Comparison of ENCODE assay signal across 12 cellular contexts in genomic region chr1:45246760-45247159, GRCh38. TPM values are rescaled to one million over a fixed set of nuclear protein-coding genes. Genes with fewer than 3 reads are reported as not detected.
DNase-seq lines count a peak whose midpoint lies in the region; ATAC-seq and TF ChIP-seq lines count a peak whose summit lies in the region.
"Had no signal": no experiment of that assay in that cellular context is flagged by ENCODE, and none has a peak within 500 bp of the region (broad histone marks: within the 10 kb centered on the region; RNA-seq: fewer than 3 reads in every experiment).

No MANE protein-coding gene starts in this region.

- peaks cover 10% of the 10 kb centered on the region for H3K27me3 Mint-ChIP-seq in activated naive CD4-positive, alpha-beta T cell treated with anti-CD3 and anti-CD28 coated beads, Interleukin-2, amount 10 ng/mL, durations not matched to agents 7 days and 5 days

- intact Hi-C loops in gastrocnemius medialis (cut with DNase I; ENCODE audit: low total_unique reads): no loop called here

- no peak for TF ChIP-seq CTCF in RWPE2 (IDR thresholded peaks at IDR 0.05; ENCODE audit: poor library complexity, severe bottlenecking)
- TF ChIP-seq CTCF in fibroblast of mammary gland (conservative IDR thresholded peaks at IDR 0.05; ENCODE audit: control insufficient read depth, insufficient read depth, low read depth, low read length): no peak
- TF ChIP-seq CTCF in gastrocnemius medialis (IDR thresholded peaks at IDR 0.05 in 4 of 5, conservative IDR thresholded peaks at IDR 0.05 in 1 of 5): no peak

- no peak overlapping the region for H3K4me3 Mint-ChIP-seq in activated naive CD4-positive, alpha-beta T cell treated with anti-CD3 and anti-CD28 coated beads, Interleukin-2, amount 10 ng/mL, durations not matched to agents 7 days and 5 days
- H3K4me3 Mint-ChIP-seq: CD8-positive, alpha-beta memory T cell; WTC11 had no signal

- H3K27me3 ChIP-seq in RWPE2 (ENCODE audit: insufficient read depth, poor library complexity, severe bottlenecking) (no peaks in the 10 kb centered on the region), gastrocnemius medialis (no peaks in the 10 kb centered on the region), H7 (ENCODE audit: control insufficient read depth, insufficient read depth, low read length) (no peaks in the 10 kb centered on the region)

- H3K4me3 ChIP-seq in RWPE2 (ENCODE audit: severe bottlenecking): no peak overlapping the region
- H3K4me3 ChIP-seq in fibroblast of mammary gland (ENCODE audit: control insufficient read depth, low read depth, low read length): no peak overlapping the region
- H3K4me3 ChIP-seq in gastrocnemius medialis: no peak overlapping the region
- H3K4me3 ChIP-seq in H7 (ENCODE audit: insufficient read depth, low read depth, low read length): no peak overlapping the region

- DNase-seq in activated naive CD4-positive, alpha-beta T cell treated with anti-CD3 and anti-CD28 coated beads, Interleukin-2, amount 10 ng/mL, durations not matched to agents 7 days and 5 days: no peak
- DNase-seq in activated naive CD4-positive, alpha-beta T cell (lab: John Stamatoyannopoulos, UW): no peak
- DNase-seq in RWPE2 (ENCODE audit: low spot score) (no peak), fibroblast of mammary gland (ENCODE audit: low read depth) (peak; percentile 87), stromal cell of bone marrow (ENCODE audit: low read depth) (peak; percentile 88), gastrocnemius medialis (no peak), SHP77 (lab: John Stamatoyannopoulos, UW) (no peak), H7 (no peak)
- DNase-seq: CD8-positive, alpha-beta memory T cell; cortex of kidney; NCI-H2227 treated with DMSO at 0.1 percent for 48 hours had no signal

- peaks cover 5% of the 10 kb centered on the region for H3K4me1 ChIP-seq in RWPE2 (ENCODE audit: insufficient read depth, poor library complexity, severe bottlenecking)
- no peaks in the 10 kb centered on the region for H3K4me1 ChIP-seq in gastrocnemius medialis

- peaks cover 10% of the 10 kb centered on the region for H3K9me3 Mint-ChIP-seq in activated naive CD4-positive, alpha-beta T cell treated with anti-CD3 and anti-CD28 coated beads, Interleukin-2, amount 10 ng/mL, durations not matched to agents 7 days and 5 days

- H3K27ac ChIP-seq in RWPE2 (ENCODE audit: poor library complexity, severe bottlenecking): peak overlapping the region; percentile 51
- H3K27ac ChIP-seq in gastrocnemius medialis: no peak overlapping the region

- peak overlapping the region; percentile 12 for H3K27ac Mint-ChIP-seq in activated naive CD4-positive, alpha-beta T cell treated with anti-CD3 and anti-CD28 coated beads, Interleukin-2, amount 10 ng/mL, durations not matched to agents 7 days and 5 days
- H3K27ac Mint-ChIP-seq: WTC11 had no signal

- no peaks in the 10 kb centered on the region for H3K36me3 ChIP-seq in RWPE2 (ENCODE audit: low read depth)
- no peaks in the 10 kb centered on the region for H3K36me3 ChIP-seq in gastrocnemius medialis
- no peaks in the 10 kb centered on the region for H3K36me3 ChIP-seq in H7 (replicated peaks; ENCODE audit: control insufficient read depth, insufficient read depth, low read length)

- ATAC-seq in RWPE2 (ENCODE audit: low read depth) (peak; percentile 97), gastrocnemius medialis (no peak)
- ATAC-seq: WTC11 had no signal

- no peaks in the 10 kb centered on the region for H3K4me1 Mint-ChIP-seq in activated naive CD4-positive, alpha-beta T cell treated with anti-CD3 and anti-CD28 coated beads, Interleukin-2, amount 10 ng/mL, durations not matched to agents 7 days and 5 days
- H3K4me1 Mint-ChIP-seq: WTC11 had no signal

- CTCF ChIA-PET in activated naive CD4-positive, alpha-beta T cell treated with anti-CD3 and anti-CD28 coated beads, Interleukin-2, amount 10 ng/mL, durations not matched to agents 7 days and 5 days (lab: Charles Lee): no interaction called here

- H3K36me3 Mint-ChIP-seq in activated naive CD4-positive, alpha-beta T cell treated with anti-CD3 and anti-CD28 coated beads, Interleukin-2, amount 10 ng/mL, durations not matched to agents 7 days and 5 days: peaks cover 1% of the 10 kb centered on the region

- H3K9me3 ChIP-seq in RWPE2 (ENCODE audit: severe bottlenecking) (no peaks in the 10 kb centered on the region), gastrocnemius medialis (no peaks in the 10 kb centered on the region)

- in situ Hi-C loops in gastrocnemius medialis (cut with MboI; ENCODE audit: low sequenced_read_pairs in 4 of 4): no loop called here

- TF ChIP-seq POLR2A in gastrocnemius medialis (IDR thresholded peaks at IDR 0.05): no peak

RNA-seq across cellular contexts. Expression of gene ZSWIM5, which starts 40.4 kb away (rescaled TPM):
- total RNA-seq in gastrocnemius medialis: 1 to 10 TPM in 1 of 4 donors, under 1 TPM in 3; 0.53 to 1.3 (median 0.81) TPM
- 3.3 and 4.7 TPM in 2 replicates for total RNA-seq in H7 (2014; rRNA removed; shearing (Covaris generic))

Comparison
In these comparisons a context has a peak if more than half of its experiments do, and no peak if none do; other contexts are left out.
1. DNase-seq: peak in fibroblast of mammary gland (single experiment) and stromal cell of bone marrow (single experiment); none in activated naive CD4-positive, alpha-beta T cell treated with anti-CD3 and anti-CD28 coated beads, Interleukin-2, amount 10 ng/mL, durations not matched to agents 7 days and 5 days (single experiment), activated naive CD4-positive, alpha-beta T cell (0 of 4), RWPE2 (single experiment), gastrocnemius medialis (0 of 2), SHP77 (0 of 2) and H7 (single experiment).